Comparison of ENCODE assay signal across 1 cellular context in genomic region chr17:63999680-64000531, GRCh38.
TF ChIP-seq lines count a peak whose summit lies in the region.

No MANE protein-coding gene starts in this region.

TF ChIP-seq in GM23338, 12 proteins besides CTCF, POLR2A, EP300 and RAD21 (continued from another document):
- TF ChIP-seq, protein P1, sequence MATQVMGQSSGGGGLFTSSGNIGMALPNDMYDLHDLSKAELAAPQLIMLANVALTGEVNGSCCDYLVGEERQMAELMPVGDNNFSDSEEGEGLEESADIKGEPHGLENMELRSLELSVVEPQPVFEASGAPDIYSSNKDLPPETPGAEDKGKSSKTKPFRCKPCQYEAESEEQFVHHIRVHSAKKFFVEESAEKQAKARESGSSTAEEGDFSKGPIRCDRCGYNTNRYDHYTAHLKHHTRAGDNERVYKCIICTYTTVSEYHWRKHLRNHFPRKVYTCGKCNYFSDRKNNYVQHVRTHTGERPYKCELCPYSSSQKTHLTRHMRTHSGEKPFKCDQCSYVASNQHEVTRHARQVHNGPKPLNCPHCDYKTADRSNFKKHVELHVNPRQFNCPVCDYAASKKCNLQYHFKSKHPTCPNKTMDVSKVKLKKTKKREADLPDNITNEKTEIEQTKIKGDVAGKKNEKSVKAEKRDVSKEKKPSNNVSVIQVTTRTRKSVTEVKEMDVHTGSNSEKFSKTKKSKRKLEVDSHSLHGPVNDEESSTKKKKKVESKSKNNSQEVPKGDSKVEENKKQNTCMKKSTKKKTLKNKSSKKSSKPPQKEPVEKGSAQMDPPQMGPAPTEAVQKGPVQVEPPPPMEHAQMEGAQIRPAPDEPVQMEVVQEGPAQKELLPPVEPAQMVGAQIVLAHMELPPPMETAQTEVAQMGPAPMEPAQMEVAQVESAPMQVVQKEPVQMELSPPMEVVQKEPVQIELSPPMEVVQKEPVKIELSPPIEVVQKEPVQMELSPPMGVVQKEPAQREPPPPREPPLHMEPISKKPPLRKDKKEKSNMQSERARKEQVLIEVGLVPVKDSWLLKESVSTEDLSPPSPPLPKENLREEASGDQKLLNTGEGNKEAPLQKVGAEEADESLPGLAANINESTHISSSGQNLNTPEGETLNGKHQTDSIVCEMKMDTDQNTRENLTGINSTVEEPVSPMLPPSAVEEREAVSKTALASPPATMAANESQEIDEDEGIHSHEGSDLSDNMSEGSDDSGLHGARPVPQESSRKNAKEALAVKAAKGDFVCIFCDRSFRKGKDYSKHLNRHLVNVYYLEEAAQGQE (IDR thresholded peaks at IDR 0.05; ENCODE audit: unreplicated experiment): no peak
- TF ChIP-seq ETS1 (IDR thresholded peaks at IDR 0.05) (no peak), EZH2phosphoT487 (IDR thresholded peaks at IDR 0.05; ENCODE audit: unreplicated experiment) (no peak), POLR2AphosphoS5 (IDR thresholded peaks at IDR 0.05; ENCODE audit: low read depth) (no peak), JUNB (IDR thresholded peaks at IDR 0.05; ENCODE audit: unreplicated experiment) (no peak), STAT1 (IDR thresholded peaks at IDR 0.05; ENCODE audit: unreplicated experiment) (no peak)
- TF ChIP-seq, protein P2, sequence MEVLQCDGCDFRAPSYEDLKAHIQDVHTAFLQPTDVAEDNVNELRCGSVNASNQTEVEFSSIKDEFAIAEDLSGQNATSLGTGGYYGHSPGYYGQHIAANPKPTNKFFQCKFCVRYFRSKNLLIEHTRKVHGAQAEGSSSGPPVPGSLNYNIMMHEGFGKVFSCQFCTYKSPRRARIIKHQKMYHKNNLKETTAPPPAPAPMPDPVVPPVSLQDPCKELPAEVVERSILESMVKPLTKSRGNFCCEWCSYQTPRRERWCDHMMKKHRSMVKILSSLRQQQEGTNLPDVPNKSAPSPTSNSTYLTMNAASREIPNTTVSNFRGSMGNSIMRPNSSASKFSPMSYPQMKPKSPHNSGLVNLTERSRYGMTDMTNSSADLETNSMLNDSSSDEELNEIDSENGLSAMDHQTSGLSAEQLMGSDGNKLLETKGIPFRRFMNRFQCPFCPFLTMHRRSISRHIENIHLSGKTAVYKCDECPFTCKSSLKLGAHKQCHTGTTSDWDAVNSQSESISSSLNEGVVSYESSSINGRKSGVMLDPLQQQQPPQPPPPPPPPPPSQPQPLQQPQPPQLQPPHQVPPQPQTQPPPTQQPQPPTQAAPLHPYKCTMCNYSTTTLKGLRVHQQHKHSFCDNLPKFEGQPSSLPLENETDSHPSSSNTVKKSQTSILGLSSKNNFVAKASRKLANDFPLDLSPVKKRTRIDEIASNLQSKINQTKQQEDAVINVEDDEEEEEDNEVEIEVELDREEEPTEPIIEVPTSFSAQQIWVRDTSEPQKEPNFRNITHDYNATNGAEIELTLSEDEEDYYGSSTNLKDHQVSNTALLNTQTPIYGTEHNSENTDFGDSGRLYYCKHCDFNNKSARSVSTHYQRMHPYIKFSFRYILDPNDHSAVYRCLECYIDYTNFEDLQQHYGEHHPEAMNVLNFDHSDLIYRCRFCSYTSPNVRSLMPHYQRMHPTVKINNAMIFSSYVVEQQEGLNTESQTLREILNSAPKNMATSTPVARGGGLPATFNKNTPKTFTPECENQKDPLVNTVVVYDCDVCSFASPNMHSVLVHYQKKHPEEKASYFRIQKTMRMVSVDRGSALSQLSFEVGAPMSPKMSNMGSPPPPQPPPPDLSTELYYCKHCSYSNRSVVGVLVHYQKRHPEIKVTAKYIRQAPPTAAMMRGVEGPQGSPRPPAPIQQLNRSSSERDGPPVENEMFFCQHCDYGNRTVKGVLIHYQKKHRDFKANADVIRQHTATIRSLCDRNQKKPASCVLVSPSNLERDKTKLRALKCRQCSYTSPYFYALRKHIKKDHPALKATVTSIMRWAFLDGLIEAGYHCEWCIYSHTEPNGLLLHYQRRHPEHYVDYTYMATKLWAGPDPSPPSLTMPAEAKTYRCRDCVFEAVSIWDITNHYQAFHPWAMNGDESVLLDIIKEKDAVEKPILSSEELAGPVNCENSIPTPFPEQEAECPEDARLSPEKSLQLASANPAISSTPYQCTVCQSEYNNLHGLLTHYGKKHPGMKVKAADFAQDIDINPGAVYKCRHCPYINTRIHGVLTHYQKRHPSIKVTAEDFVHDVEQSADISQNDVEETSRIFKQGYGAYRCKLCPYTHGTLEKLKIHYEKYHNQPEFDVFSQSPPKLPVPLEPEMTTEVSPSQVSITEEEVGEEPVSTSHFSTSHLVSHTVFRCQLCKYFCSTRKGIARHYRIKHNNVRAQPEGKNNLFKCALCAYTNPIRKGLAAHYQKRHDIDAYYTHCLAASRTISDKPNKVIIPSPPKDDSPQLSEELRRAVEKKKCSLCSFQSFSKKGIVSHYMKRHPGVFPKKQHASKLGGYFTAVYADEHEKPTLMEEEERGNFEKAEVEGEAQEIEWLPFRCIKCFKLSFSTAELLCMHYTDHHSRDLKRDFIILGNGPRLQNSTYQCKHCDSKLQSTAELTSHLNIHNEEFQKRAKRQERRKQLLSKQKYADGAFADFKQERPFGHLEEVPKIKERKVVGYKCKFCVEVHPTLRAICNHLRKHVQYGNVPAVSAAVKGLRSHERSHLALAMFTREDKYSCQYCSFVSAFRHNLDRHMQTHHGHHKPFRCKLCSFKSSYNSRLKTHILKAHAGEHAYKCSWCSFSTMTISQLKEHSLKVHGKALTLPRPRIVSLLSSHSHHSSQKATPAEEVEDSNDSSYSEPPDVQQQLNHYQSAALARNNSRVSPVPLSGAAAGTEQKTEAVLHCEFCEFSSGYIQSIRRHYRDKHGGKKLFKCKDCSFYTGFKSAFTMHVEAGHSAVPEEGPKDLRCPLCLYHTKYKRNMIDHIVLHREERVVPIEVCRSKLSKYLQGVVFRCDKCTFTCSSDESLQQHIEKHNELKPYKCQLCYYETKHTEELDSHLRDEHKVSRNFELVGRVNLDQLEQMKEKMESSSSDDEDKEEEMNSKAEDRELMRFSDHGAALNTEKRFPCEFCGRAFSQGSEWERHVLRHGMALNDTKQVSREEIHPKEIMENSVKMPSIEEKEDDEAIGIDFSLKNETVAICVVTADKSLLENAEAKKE (CRISPR knock-in tag; IDR thresholded peaks at IDR 0.05): no peak
